In the genomic region with DNA sequence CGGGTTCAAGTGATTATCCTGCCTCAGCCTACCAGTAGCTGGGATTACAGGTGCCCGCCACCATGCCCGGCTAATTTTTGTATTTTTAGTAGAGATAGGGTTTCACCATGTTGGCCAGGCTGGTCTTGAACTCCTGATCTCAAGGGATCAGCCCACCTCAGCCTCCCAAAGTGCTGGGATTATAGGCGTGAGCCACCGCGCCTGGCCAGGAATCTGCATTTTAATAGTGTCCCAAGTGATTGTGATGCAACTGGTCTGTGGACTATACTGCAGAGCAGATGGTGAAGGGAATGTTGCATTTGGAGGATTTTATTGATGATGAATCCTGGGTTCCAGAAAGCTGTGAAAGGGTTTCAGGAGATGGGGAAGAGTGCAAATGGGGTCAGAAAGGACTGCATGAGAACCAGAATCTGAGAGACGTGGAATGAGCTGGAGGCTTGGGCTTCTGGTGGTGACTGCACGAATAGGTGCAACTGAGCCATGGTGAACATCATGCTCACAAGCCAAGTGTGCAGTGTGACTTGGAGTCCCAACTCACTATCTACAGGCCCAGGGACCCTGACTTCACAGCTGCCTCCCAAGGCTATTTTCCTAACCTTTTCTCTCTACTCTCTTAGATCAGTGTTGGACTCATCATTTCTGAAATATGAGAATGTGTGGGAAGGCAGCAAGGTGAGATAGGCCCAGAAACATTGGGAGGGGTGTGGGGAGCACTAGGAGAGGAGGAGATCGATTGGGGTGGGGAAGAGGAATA, we compare ENCODE assay signal across 9 cellular contexts. TPM values are rescaled to one million over a fixed set of nuclear protein-coding genes. Genes with fewer than 3 reads are reported as not detected.
A peak's percentile ranks its signal among the peaks of the same experiment; 100 is the strongest.
DNase-seq lines count a peak whose midpoint lies in the region; ATAC-seq and TF ChIP-seq lines count a peak whose summit lies in the region.
"Had no signal": no experiment of that assay in that cellular context is flagged by ENCODE, and none has a peak within 500 bp of the region (broad histone marks: within the 10 kb centered on the region; RNA-seq: fewer than 3 reads in every experiment).

No MANE protein-coding gene starts in this region.

- ATAC-seq in activated T-helper 17 cell treated with anti-CD3 and anti-CD28 coated beads, Interleukin-2, amount 50 U/mL, for 72 hours (replicated peaks), result no peak
- ATAC-seq in GM19023 (IDR thresholded peaks at IDR 0.05; ENCODE audit: unreplicated experiment), result no peak
- ATAC-seq in CD8-positive, alpha-beta T cell, result no peak

- no peaks in the 10 kb centered on the region for H3K9me3 Mint-ChIP-seq in activated T-helper 17 cell treated with anti-CD3 and anti-CD28 coated beads, Interleukin-2, amount 50 U/mL, for 72 hours
- no peaks in the 10 kb centered on the region for H3K9me3 Mint-ChIP-seq in mesothelial cell of epicardium
- H3K9me3 Mint-ChIP-seq in CD8-positive, alpha-beta T cell, result no peaks in the 10 kb centered on the region

- H3K27ac ChIP-seq in HEK293 (ENCODE audit: extremely low read depth, low read depth, low read length), result no peak overlapping the region
- no peak overlapping the region for H3K27ac ChIP-seq in CD8-positive, alpha-beta T cell (ENCODE audit: low read depth, low read length)

- peaks cover 14 to 34% of the 10 kb centered on the region in 2 experiments for H3K36me3 ChIP-seq in HEK293 (ENCODE audit: control insufficient read depth in 2 of 2, insufficient read depth in 1 of 2, low read length in 2 of 2)
- peaks cover 32% of the 10 kb centered on the region for H3K36me3 ChIP-seq in CD8-positive, alpha-beta T cell (ENCODE audit: insufficient read depth, low read length)

- H3K36me3 Mint-ChIP-seq in activated T-helper 17 cell treated with anti-CD3 and anti-CD28 coated beads, Interleukin-2, amount 50 U/mL, for 72 hours (ENCODE audit: low read depth), result peaks cover 41% of the 10 kb centered on the region
- H3K36me3 Mint-ChIP-seq in mesothelial cell of epicardium, result peaks cover 8% of the 10 kb centered on the region
- peaks cover 39% of the 10 kb centered on the region for H3K36me3 Mint-ChIP-seq in CD8-positive, alpha-beta T cell

- no peaks in the 10 kb centered on the region for H3K27me3 ChIP-seq in CD8-positive, alpha-beta T cell (ENCODE audit: insufficient read depth, low read length)
- H3K27me3 ChIP-seq: colonic mucosa had no signal

- H3K4me3 Mint-ChIP-seq in activated T-helper 17 cell treated with anti-CD3 and anti-CD28 coated beads, Interleukin-2, amount 50 U/mL, for 72 hours, result no peak overlapping the region
- no peak overlapping the region for H3K4me3 Mint-ChIP-seq in mesothelial cell of epicardium
- no peak overlapping the region for H3K4me3 Mint-ChIP-seq in CD8-positive, alpha-beta T cell

- H3K4me1 ChIP-seq in HEK293 (ENCODE audit: control insufficient read depth, insufficient read depth, low read length), result 0 out of 2 replicates have a peak, but pooled peaks cover 3% of the 10 kb centered on the region
- peaks cover 15% of the 10 kb centered on the region for H3K4me1 ChIP-seq in CD8-positive, alpha-beta T cell (ENCODE audit: insufficient read depth, low read length)

- POLR2A ChIA-PET in HEK293 (lab: Yijun Ruan, JAX), result interaction anchor here (0.7 to 4.4 kb wide), 7 partner anchors 18 to 143 kb away, joined by 3 to 36 read pairs (median 6); partner anchors contain the start of genes ESYT1, PA2G4, RPL41 and SMARCC2
- POLR2A ChIA-PET in CD8-positive, alpha-beta T cell (lab: Charles Lee), result interaction anchor here (0.6 to 2.0 kb wide), 6 partner anchors 57 to 176 kb away, joined by 3 to 20 read pairs (median 8); partner anchors contain the start of genes PA2G4, RAB5B, RPL41 and SMARCC2

- CTCF ChIA-PET in HEK293 (lab: Yijun Ruan, JAX), result interaction anchor here (0.5 to 4.5 kb wide), 19 partner anchors 9 to 316 kb away, joined by 3 to 25 read pairs (median 6); partner anchors contain the start of genes ERBB3, PA2G4, SMARCC2 and SUOX
- CTCF ChIA-PET in CD8-positive, alpha-beta T cell (lab: Charles Lee), result interaction anchor here (1.1 to 4.6 kb wide), 18 partner anchors 9 to 308 kb away, joined by 3 to 52 read pairs (median 7); partner anchors contain the start of genes ORMDL2, PA2G4, RNF41 and RPL41

- peak overlapping the region; percentile 63 for H3K27ac Mint-ChIP-seq in activated T-helper 17 cell treated with anti-CD3 and anti-CD28 coated beads, Interleukin-2, amount 50 U/mL, for 72 hours
- peak overlapping the region; percentile 72 for H3K27ac Mint-ChIP-seq in mesothelial cell of epicardium
- H3K27ac Mint-ChIP-seq in CD8-positive, alpha-beta T cell, result no peak overlapping the region

- TF ChIP-seq CTCF in HEK293 (tag by site-specific recombination; IDR thresholded peaks at IDR 0.05) (no peak), mesothelial cell of epicardium (IDR thresholded peaks at IDR 0.05; ENCODE audit: unreplicated experiment) (no peak)
- no peak for TF ChIP-seq CTCF in CD8-positive, alpha-beta T cell (IDR thresholded peaks at IDR 0.05)

- no peak overlapping the region for H3K4me3 ChIP-seq in HEK293 (ENCODE audit: low read depth, low read length)
- no peak overlapping the region for H3K4me3 ChIP-seq in CD8-positive, alpha-beta T cell (ENCODE audit: low read depth, low read length)
- H3K4me3 ChIP-seq: colonic mucosa had no signal

- peak; percentile 50 for DNase-seq in DMS 273 (lab: John Stamatoyannopoulos, UW; ENCODE audit: unreplicated experiment)
- no peak for DNase-seq in DMS 273 treated with DMSO at 0.1 percent for 48 hours (lab: John Stamatoyannopoulos, UW)
- no peak for DNase-seq in mesothelial cell of epicardium (ENCODE audit: low spot score in 2 of 2, unreplicated experiment in 2 of 2)
- DNase-seq in CD8-positive, alpha-beta T cell, result no peak
- DNase-seq in ecto neural progenitor cell (ENCODE audit: low spot score), result no peak

- peaks cover 9% of the 10 kb centered on the region for H3K4me1 Mint-ChIP-seq in activated T-helper 17 cell treated with anti-CD3 and anti-CD28 coated beads, Interleukin-2, amount 50 U/mL, for 72 hours
- peaks cover 15% of the 10 kb centered on the region for H3K4me1 Mint-ChIP-seq in mesothelial cell of epicardium
- H3K4me1 Mint-ChIP-seq in CD8-positive, alpha-beta T cell (ENCODE audit: low read depth), result peaks cover 27% of the 10 kb centered on the region

- no peaks in the 10 kb centered on the region for H3K27me3 Mint-ChIP-seq in activated T-helper 17 cell treated with anti-CD3 and anti-CD28 coated beads, Interleukin-2, amount 50 U/mL, for 72 hours
- no peaks in the 10 kb centered on the region for H3K27me3 Mint-ChIP-seq in mesothelial cell of epicardium (ENCODE audit: low read depth)
- H3K27me3 Mint-ChIP-seq in CD8-positive, alpha-beta T cell (ENCODE audit: low read depth), result no peaks in the 10 kb centered on the region

- H3K9me3 ChIP-seq in HEK293 (ENCODE audit: control insufficient read depth, insufficient read depth, low read depth, low read length), result no peaks in the 10 kb centered on the region
- H3K9me3 ChIP-seq in CD8-positive, alpha-beta T cell (ENCODE audit: low read length), result no peaks in the 10 kb centered on the region
- H3K9me3 ChIP-seq: colonic mucosa had no signal

- intact Hi-C loops in CD8-positive, alpha-beta T cell (cut with DNase I, micrococcal nuclease), result loop anchor here (2.0 to 10.0 kb wide), 5 partner anchors 33 to 679 kb away; partner anchors contain the start of genes NABP2 (in 1 of the 2), NACA (in 1 of the 2), PA2G4 (in 1 of the 2) and RNF41 (in 1 of the 2)

TF ChIP-seq in HEK293, 187 proteins besides CTCF, POLR2A, EP300 and RAD21:
- peak; percentile 64 for TF ChIP-seq ZBTB20 (tag by site-specific recombination; IDR thresholded peaks at IDR 0.05)
- peak; percentile 29; the same call in 1 of the 2 replicates for TF ChIP-seq ZFHX2 (tag by site-specific recombination; conservative IDR thresholded peaks at IDR 0.05)
- TF ChIP-seq, protein P1, sequence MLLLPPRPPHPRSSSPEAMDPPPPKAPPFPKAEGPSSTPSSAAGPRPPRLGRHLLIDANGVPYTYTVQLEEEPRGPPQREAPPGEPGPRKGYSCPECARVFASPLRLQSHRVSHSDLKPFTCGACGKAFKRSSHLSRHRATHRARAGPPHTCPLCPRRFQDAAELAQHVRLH (tag by site-specific recombination; IDR thresholded peaks at IDR 0.05), result no peak
- peak; percentile 62; the same call in 1 of the 2 replicates for TF ChIP-seq ZNF10 (tag by site-specific recombination; IDR thresholded peaks at IDR 0.05)

RNA-seq across cellular contexts. Expression of gene RPS26, which starts 4.5 kb away (rescaled TPM):
- total RNA-seq in activated T-helper 17 cell treated with anti-CD3 and anti-CD28 coated beads, Interleukin-2, amount 50 U/mL, for 72 hours, result 10 to 100 TPM; 32.5 to 36.1 TPM
- 20.6 to 25.7 TPM (median 25.2 TPM) in 3 replicates for total RNA-seq in mesothelial cell of epicardium
- 10 to 100 TPM; 33.8 to 36.7 TPM for total RNA-seq in CD8-positive, alpha-beta T cell

RNA-seq across cellular contexts. Expression of gene IKZF4, which starts 25.4 kb away (rescaled TPM):
- total RNA-seq in activated T-helper 17 cell treated with anti-CD3 and anti-CD28 coated beads, Interleukin-2, amount 50 U/mL, for 72 hours, result 10 to 100 TPM; 19.1 to 20.3 TPM
- total RNA-seq in mesothelial cell of epicardium, result 16.2 to 22.5 TPM (median 18.6 TPM) in 3 replicates
- total RNA-seq in CD8-positive, alpha-beta T cell, result 1 to 10 TPM; 2.2 to 2.5 TPM

RNA-seq across cellular contexts. Expression of gene ERBB3, which starts 33.8 kb away (rescaled TPM):
- total RNA-seq in activated T-helper 17 cell treated with anti-CD3 and anti-CD28 coated beads, Interleukin-2, amount 50 U/mL, for 72 hours, result under 1 TPM; 0.56 to 0.64 TPM
- total RNA-seq in mesothelial cell of epicardium, result 58.2 to 59.1 TPM (median 59.0 TPM) in 3 replicates
- total RNA-seq in CD8-positive, alpha-beta T cell, result 1 to 10 TPM in 1 of 2 experiments, under 1 TPM in 1; 0.90 to 1.5 TPM

RNA-seq across cellular contexts. Expression of gene SUOX, which starts 49.1 kb away (rescaled TPM):
- total RNA-seq in activated T-helper 17 cell treated with anti-CD3 and anti-CD28 coated beads, Interleukin-2, amount 50 U/mL, for 72 hours, result 1 to 10 TPM; 3.4 to 3.5 TPM
- 37.1 to 38.9 TPM (median 38.1 TPM) in 3 replicates for total RNA-seq in mesothelial cell of epicardium
- 1 to 10 TPM in 1 of 2 experiments, under 1 TPM in 1; 0.72 to 1.2 TPM for total RNA-seq in CD8-positive, alpha-beta T cell

RNA-seq across cellular contexts. Expression of gene PA2G4, which starts 58.2 kb away (rescaled TPM):
- total RNA-seq in activated T-helper 17 cell treated with anti-CD3 and anti-CD28 coated beads, Interleukin-2, amount 50 U/mL, for 72 hours, result 100 to 1,000 TPM; 213 to 427 TPM
- total RNA-seq in mesothelial cell of epicardium, result 90.4 to 96.7 TPM (median 91.4 TPM) in 3 replicates
- 10 to 100 TPM; 61.6 to 62.4 TPM for total RNA-seq in CD8-positive, alpha-beta T cell

Comparison
In these comparisons a context has a peak if more than half of its experiments do, and no peak if none do; other contexts are left out.
1. RNA of gene ERBB3, which starts 33.8 kb away (total RNA-seq): 58.2 to 59.1 TPM in mesothelial cell of epicardium; 0.90 to 1.5 TPM in CD8-positive, alpha-beta T cell and 0.56 to 0.64 TPM in activated T-helper 17 cell treated with anti-CD3 and anti-CD28 coated beads, Interleukin-2, amount 50 U/mL, for 72 hours; every median in the first group is over 10 times any median in the second.